1 cellular context compared by ENCODE assay signal in genomic region chr1:93616996-93617669, GRCh38.
TF ChIP-seq lines count a peak whose summit lies in the region.

No MANE protein-coding gene starts in this region.

TF ChIP-seq in HepG2, 621 proteins besides CTCF, POLR2A, EP300 and RAD21 (continued from another document and continues in another):
- TF ChIP-seq CREB3 (CRISPR knock-in tag; IDR thresholded peaks at IDR 0.05) (no peak), ATF4 (CRISPR knock-in tag; IDR thresholded peaks at IDR 0.05) (no peak), NR0B2 (CRISPR knock-in tag; IDR thresholded peaks at IDR 0.05) (no peak), ZNF124 (CRISPR knock-in tag; IDR thresholded peaks at IDR 0.05) (no peak), ZBTB25 (CRISPR knock-in tag; IDR thresholded peaks at IDR 0.05) (peak; percentile 61; the same call in 1 of the 2 replicates), ZBTB2 (CRISPR knock-in tag; IDR thresholded peaks at IDR 0.05; ENCODE audit: low read depth) (no peak), SMARCE1 (IDR thresholded peaks at IDR 0.05; ENCODE audit: borderline replicate concordance) (no peak), BATF2 (CRISPR knock-in tag; IDR thresholded peaks at IDR 0.05) (no peak), ARID5B (CRISPR knock-in tag; IDR thresholded peaks at IDR 0.05) (no peak; the same call in 1 of the 2 replicates), RFXANK (CRISPR knock-in tag; IDR thresholded peaks at IDR 0.05) (no peak), ZBTB26 (CRISPR knock-in tag; IDR thresholded peaks at IDR 0.05; ENCODE audit: borderline replicate concordance) (no peak), ZNF766 (CRISPR knock-in tag; IDR thresholded peaks at IDR 0.05; ENCODE audit: borderline replicate concordance) (no peak), HNF1B (CRISPR knock-in tag; IDR thresholded peaks at IDR 0.05) (no peak), ZFP36 (IDR thresholded peaks at IDR 0.05; ENCODE audit: borderline replicate concordance, low read depth, low read length, partially characterized antibody) (no peak), RCOR2 (CRISPR knock-in tag; IDR thresholded peaks at IDR 0.05) (peak; percentile 43), FOSL2 (CRISPR knock-in tag; IDR thresholded peaks at IDR 0.05) (peak; percentile 93), SOX5 (CRISPR knock-in tag; IDR thresholded peaks at IDR 0.05; ENCODE audit: borderline replicate concordance) (no peak; the same call in 1 of the 2 replicates), DNMT1 (CRISPR knock-in tag; IDR thresholded peaks at IDR 0.05) (peak; percentile 38; the same call in 1 of the 2 replicates), POGZ (CRISPR knock-in tag; IDR thresholded peaks at IDR 0.05) (no peak), RNF219 (CRISPR knock-in tag; IDR thresholded peaks at IDR 0.05) (0 out of 2 replicates have a peak, but pooled peaks have one; percentile 20), THYN1 (CRISPR knock-in tag; IDR thresholded peaks at IDR 0.05; ENCODE audit: borderline replicate concordance, low read depth) (no peak), CREB1 (IDR thresholded peaks at IDR 0.05) (no peak), CREB1 (CRISPR knock-in tag; IDR thresholded peaks at IDR 0.05) (0 out of 2 replicates have a peak, but pooled peaks have one; percentile 17), ZFX (CRISPR knock-in tag; IDR thresholded peaks at IDR 0.05; ENCODE audit: low read depth) (peak; percentile 92), ZFYVE20 (CRISPR knock-in tag; IDR thresholded peaks at IDR 0.05; ENCODE audit: borderline replicate concordance, low read depth) (no peak), PCBP1 (IDR thresholded peaks at IDR 0.05; ENCODE audit: borderline replicate concordance, low read depth, low read length) (no peak), SALL2 (CRISPR knock-in tag; IDR thresholded peaks at IDR 0.05) (no peak; the same call in 1 of the 2 replicates), ZBTB33 (CRISPR knock-in tag; IDR thresholded peaks at IDR 0.05) (no peak; the same call in 1 of the 2 replicates), THRA (CRISPR knock-in tag; IDR thresholded peaks at IDR 0.05; ENCODE audit: borderline replicate concordance) (no peak), GFI1 (CRISPR knock-in tag; IDR thresholded peaks at IDR 0.05; ENCODE audit: borderline replicate concordance) (peak; percentile 61; the same call in 1 of the 2 replicates), ZNF740 (CRISPR knock-in tag; IDR thresholded peaks at IDR 0.05) (no peak), CSRNP2 (CRISPR knock-in tag; conservative IDR thresholded peaks at IDR 0.05; ENCODE audit: low read depth) (no peak), KDM2A (CRISPR knock-in tag; IDR thresholded peaks at IDR 0.05; ENCODE audit: borderline replicate concordance, low read depth) (peak; percentile 28), ZNF121 (CRISPR knock-in tag; IDR thresholded peaks at IDR 0.05) (peak; percentile 33; the same call in 1 of the 2 replicates), SP4 (CRISPR knock-in tag; IDR thresholded peaks at IDR 0.05) (no peak)
